In the genomic region with DNA sequence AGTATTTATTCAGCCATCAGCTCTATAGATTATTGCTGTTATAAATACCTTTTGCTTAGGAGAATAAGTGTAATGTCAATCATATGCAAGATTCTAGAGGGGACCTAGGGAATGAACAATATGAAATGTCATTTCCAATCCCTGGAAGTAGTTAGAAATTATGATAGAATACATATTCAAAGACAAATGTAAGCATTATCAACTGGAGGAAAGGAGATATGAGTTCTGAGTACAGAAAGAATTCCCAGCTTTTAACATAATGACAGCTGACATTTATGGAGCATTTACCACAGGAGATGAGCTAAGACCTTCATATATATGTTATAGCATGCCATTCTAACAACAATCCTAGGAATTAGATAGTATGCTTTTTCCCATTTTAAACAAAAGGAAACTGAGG, we compare ENCODE assay signal across 30 cellular contexts.
DNase-seq lines count a peak whose midpoint lies in the region; ATAC-seq and TF ChIP-seq lines count a peak whose summit lies in the region.
"Had no signal": no experiment of that assay in that cellular context is flagged by ENCODE, and none has a peak within 500 bp of the region (broad histone marks: within the 10 kb centered on the region; RNA-seq: fewer than 3 reads in every experiment).

No MANE protein-coding gene starts in this region.

- TF ChIP-seq CTCF in dorsolateral prefrontal cortex (IDR thresholded peaks at IDR 0.05 in 54 of 56, conservative IDR thresholded peaks at IDR 0.05 in 2 of 56; ENCODE audit: low read depth in 1 of 56, partially characterized antibody in 56 of 56) (no peak), neural cell (IDR thresholded peaks at IDR 0.05; ENCODE audit: poor library complexity, severe bottlenecking) (no peak), sigmoid colon (IDR thresholded peaks at IDR 0.05) (no peak)

- H3K4me1 ChIP-seq in sigmoid colon, result no peaks in the 10 kb centered on the region
- H3K4me1 ChIP-seq: A549; BLaER1; BLaER1 treated with 17β-estradiol and CSF1 and Interleukin-3, amounts not matched to agents 10 nM and 100 nM; Caco-2 had no signal

- H3K9ac ChIP-seq in neural cell (ENCODE audit: low read length), result peak overlapping the region; percentile 56
- H3K9ac ChIP-seq: BLaER1; BLaER1 treated with 17β-estradiol and CSF1 and Interleukin-3, amounts not matched to agents 10 nM and 100 nM had no signal

- H3K27me3 ChIP-seq in dorsolateral prefrontal cortex, result no peaks in the 10 kb centered on the region
- H3K27me3 ChIP-seq in layer of hippocampus (ENCODE audit: control insufficient read depth, insufficient read depth, low read length), result no peaks in the 10 kb centered on the region
- H3K27me3 ChIP-seq in neural cell (ENCODE audit: insufficient read depth, low read depth, low read length), result no peaks in the 10 kb centered on the region
- no peaks in the 10 kb centered on the region for H3K27me3 ChIP-seq in sigmoid colon
- H3K27me3 ChIP-seq: BE2C; BLaER1; BLaER1 treated with 17β-estradiol and CSF1 and Interleukin-3, amounts not matched to agents 10 nM and 100 nM had no signal

- H2AFZ ChIP-seq in neural cell (ENCODE audit: low read depth, low read length), result no peak overlapping the region

- H3K9me2 ChIP-seq in neural cell (ENCODE audit: insufficient read depth, low read length), result no peaks in the 10 kb centered on the region

- DNase-seq in dorsolateral prefrontal cortex (no peak), substantia nigra (lab: John Stamatoyannopoulos, UW) (no peak), NCI-H2107 (lab: John Stamatoyannopoulos, UW) (no peak), sigmoid colon (no peak)
- DNase-seq: 8988T; ACHN; AML-193; BE2C; C1 segment of cervical spinal cord; Caco-2; Calu3; CD4-positive, alpha-beta memory T cell; CD4-positive, alpha-beta T cell; CD4-positive, CD25-positive, alpha-beta regulatory T cell; CD8-positive, alpha-beta memory T cell; CD8-positive, alpha-beta T cell; DMS 273 treated with DMSO at 0.1 percent for 48 hours; DMS53; DMS79; DND-41; EL had no signal

- intact Hi-C loops in dorsolateral prefrontal cortex (cut with DNase I), result no loop called here
- intact Hi-C loops in sigmoid colon (cut with DNase I), result no loop called here

- peaks cover 17% of the 10 kb centered on the region for H3F3A ChIP-seq in neural cell (ENCODE audit: insufficient read depth, low read length, poor library complexity, severe bottlenecking)

- H4K20me1 ChIP-seq in neural cell (ENCODE audit: insufficient read depth), result no peaks in the 10 kb centered on the region
- H4K20me1 ChIP-seq: BLaER1; BLaER1 treated with 17β-estradiol and CSF1 and Interleukin-3, amounts not matched to agents 10 nM and 100 nM had no signal

- H3K9me3 ChIP-seq in neural cell (ENCODE audit: low read length) (no peaks in the 10 kb centered on the region), sigmoid colon (no peaks in the 10 kb centered on the region)
- H3K9me3 ChIP-seq: A549; BE2C; BLaER1; BLaER1 treated with 17β-estradiol and CSF1 and Interleukin-3, amounts not matched to agents 10 nM and 100 nM; Caco-2 had no signal

- peaks cover 12% of the 10 kb centered on the region for H3K79me2 ChIP-seq in neural cell (replicated peaks; ENCODE audit: insufficient read depth, low read length)

- TF ChIP-seq POLR2A in sigmoid colon (IDR thresholded peaks at IDR 0.05), result no peak

- no peak for ATAC-seq in GM19455 (IDR thresholded peaks at IDR 0.05; ENCODE audit: unreplicated experiment)
- no peak for ATAC-seq in GM21528 (IDR thresholded peaks at IDR 0.05; ENCODE audit: low FRiP score, unreplicated experiment)
- ATAC-seq: A549; CD8-positive, alpha-beta T cell had no signal

- peak overlapping the region; percentile 63 for H3K4me2 ChIP-seq in neural cell (ENCODE audit: low read length)
- H3K4me2 ChIP-seq: A549; BLaER1; BLaER1 treated with 17β-estradiol and CSF1 and Interleukin-3, amounts not matched to agents 10 nM and 100 nM had no signal

- H3K4me3 ChIP-seq in dorsolateral prefrontal cortex (no peak overlapping the region), neural cell (ENCODE audit: low read length) (peak overlapping the region; percentile 32), sigmoid colon (no peak overlapping the region)
- H3K4me3 ChIP-seq: A549; BLaER1; BLaER1 treated with 17β-estradiol and CSF1 and Interleukin-3, amounts not matched to agents 10 nM and 100 nM had no signal

- H3K36me3 ChIP-seq in neural cell (ENCODE audit: insufficient read depth, low read length), result peaks cover 12% of the 10 kb centered on the region
- no peaks in the 10 kb centered on the region for H3K36me3 ChIP-seq in sigmoid colon
- H3K36me3 ChIP-seq: BE2C; BLaER1; BLaER1 treated with 17β-estradiol and CSF1 and Interleukin-3, amounts not matched to agents 10 nM and 100 nM had no signal

- peak overlapping the region in 54 of 59 donors; percentile 4 to 98 (median 83) for H3K27ac ChIP-seq in dorsolateral prefrontal cortex
- peak overlapping the region; percentile 12 for H3K27ac ChIP-seq in layer of hippocampus (ENCODE audit: low read depth, low read length)
- H3K27ac ChIP-seq in neural cell (ENCODE audit: low read length), result peak overlapping the region; percentile 88
- H3K27ac ChIP-seq in substantia nigra (ENCODE audit: low read depth, low read length, poor library complexity, severe bottlenecking), result peak overlapping the region; percentile 31
- no peak overlapping the region for H3K27ac ChIP-seq in sigmoid colon
- H3K27ac ChIP-seq: 22Rv1; A549; BLaER1; BLaER1 treated with 17β-estradiol and CSF1 and Interleukin-3, amounts not matched to agents 10 nM and 100 nM; C4-2B had no signal

- TF ChIP-seq EP300 in neural cell (conservative IDR thresholded peaks at IDR 0.05; ENCODE audit: poor library complexity, severe bottlenecking) (peak; percentile 85), sigmoid colon (IDR thresholded peaks at IDR 0.05) (no peak)

- no peak for TF ChIP-seq RAD21 in neural cell (conservative IDR thresholded peaks at IDR 0.05)

TF ChIP-seq in neural cell, 6 proteins besides CTCF, POLR2A, EP300 and RAD21:
- TF ChIP-seq POLR2AphosphoS5 (IDR thresholded peaks at IDR 0.05) (peak; percentile 56), TAF1 (IDR thresholded peaks at IDR 0.05; ENCODE audit: low read depth) (no peak), SMC3 (conservative IDR thresholded peaks at IDR 0.05; ENCODE audit: poor library complexity) (no peak), EZH2 (IDR thresholded peaks at IDR 0.05; ENCODE audit: borderline replicate concordance, insufficient read depth, low read length, poor library complexity, severe bottlenecking) (no peak), MXI1 (conservative IDR thresholded peaks at IDR 0.05; ENCODE audit: poor library complexity, severe bottlenecking) (no peak)
- TF ChIP-seq, protein P1, sequence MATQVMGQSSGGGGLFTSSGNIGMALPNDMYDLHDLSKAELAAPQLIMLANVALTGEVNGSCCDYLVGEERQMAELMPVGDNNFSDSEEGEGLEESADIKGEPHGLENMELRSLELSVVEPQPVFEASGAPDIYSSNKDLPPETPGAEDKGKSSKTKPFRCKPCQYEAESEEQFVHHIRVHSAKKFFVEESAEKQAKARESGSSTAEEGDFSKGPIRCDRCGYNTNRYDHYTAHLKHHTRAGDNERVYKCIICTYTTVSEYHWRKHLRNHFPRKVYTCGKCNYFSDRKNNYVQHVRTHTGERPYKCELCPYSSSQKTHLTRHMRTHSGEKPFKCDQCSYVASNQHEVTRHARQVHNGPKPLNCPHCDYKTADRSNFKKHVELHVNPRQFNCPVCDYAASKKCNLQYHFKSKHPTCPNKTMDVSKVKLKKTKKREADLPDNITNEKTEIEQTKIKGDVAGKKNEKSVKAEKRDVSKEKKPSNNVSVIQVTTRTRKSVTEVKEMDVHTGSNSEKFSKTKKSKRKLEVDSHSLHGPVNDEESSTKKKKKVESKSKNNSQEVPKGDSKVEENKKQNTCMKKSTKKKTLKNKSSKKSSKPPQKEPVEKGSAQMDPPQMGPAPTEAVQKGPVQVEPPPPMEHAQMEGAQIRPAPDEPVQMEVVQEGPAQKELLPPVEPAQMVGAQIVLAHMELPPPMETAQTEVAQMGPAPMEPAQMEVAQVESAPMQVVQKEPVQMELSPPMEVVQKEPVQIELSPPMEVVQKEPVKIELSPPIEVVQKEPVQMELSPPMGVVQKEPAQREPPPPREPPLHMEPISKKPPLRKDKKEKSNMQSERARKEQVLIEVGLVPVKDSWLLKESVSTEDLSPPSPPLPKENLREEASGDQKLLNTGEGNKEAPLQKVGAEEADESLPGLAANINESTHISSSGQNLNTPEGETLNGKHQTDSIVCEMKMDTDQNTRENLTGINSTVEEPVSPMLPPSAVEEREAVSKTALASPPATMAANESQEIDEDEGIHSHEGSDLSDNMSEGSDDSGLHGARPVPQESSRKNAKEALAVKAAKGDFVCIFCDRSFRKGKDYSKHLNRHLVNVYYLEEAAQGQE (IDR thresholded peaks at IDR 0.05; ENCODE audit: borderline replicate concordance), result peak; percentile 99

Comparison
In these comparisons a context has a peak if more than half of its experiments do, and no peak if none do; other contexts are left out.
1. H3K27ac ChIP-seq: peak in dorsolateral prefrontal cortex (54 of 59), layer of hippocampus (single experiment), neural cell (single experiment) and substantia nigra (single experiment); none in sigmoid colon (0 of 4).